ENCODE assay signal across 8 cellular contexts in the genomic region with DNA sequence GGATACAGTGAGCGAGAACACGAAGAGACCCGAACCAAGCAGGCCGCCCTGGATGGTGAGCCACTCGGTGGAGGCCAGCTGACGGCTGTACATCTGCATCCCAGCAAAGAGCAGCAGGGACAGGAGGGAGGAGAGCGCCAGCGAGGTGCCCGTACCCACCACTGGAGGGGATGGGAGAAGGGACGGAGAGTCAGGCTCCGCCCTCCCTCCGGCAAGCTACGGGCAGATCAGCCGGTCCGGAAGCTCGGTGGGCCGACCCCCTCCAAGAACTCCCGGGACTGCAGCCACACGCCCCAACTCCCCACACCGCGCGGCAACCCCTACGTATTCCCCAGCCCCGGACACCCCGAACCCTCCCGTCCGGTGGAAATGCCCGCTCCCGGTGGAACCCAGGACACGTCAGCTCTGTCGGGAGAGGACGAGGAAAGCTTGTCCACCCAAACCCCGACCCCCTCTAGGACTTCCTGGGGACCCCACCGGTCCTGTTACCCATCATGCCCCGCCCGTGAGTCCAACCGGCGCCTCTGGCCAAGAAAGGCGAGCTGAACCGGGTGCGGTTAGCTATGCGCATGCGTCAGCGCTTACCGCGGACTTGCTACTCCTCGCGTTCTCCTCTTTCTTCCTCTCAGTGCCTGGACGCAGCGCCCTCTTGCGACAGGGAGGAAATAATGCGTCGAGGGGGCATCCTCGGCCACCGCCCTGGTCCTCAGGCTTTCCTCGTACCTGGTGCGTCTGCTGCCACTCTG. TPM values are rescaled to one million over a fixed set of nuclear protein-coding genes. Genes with fewer than 3 reads are reported as not detected.
DNase-seq lines count a peak whose midpoint lies in the region; ATAC-seq lines count a peak whose summit lies in the region.

Gene KRTCAP2 (minus strand): TSS at position 573 of the 746 bp plus-strand sequence. CDS start 80 bp downstream, at position 493.

- H2BK15ac ChIP-seq in mesenchymal stem cell (ENCODE audit: low read depth, poor library complexity, severe bottlenecking), result peak within 1 kb of the TSS; percentile 82

- peak within 1 kb of the TSS; percentile 96 for H3K9ac ChIP-seq in mesenchymal stem cell (ENCODE audit: low read length)

- H3K23ac ChIP-seq in mesenchymal stem cell (ENCODE audit: low read length in 2 of 2), result no peak within 1 kb of the TSS

- no peaks in the 10 kb centered on the region for H3K27me3 ChIP-seq in effector memory CD4-positive, alpha-beta T cell (replicated peaks; ENCODE audit: control insufficient read depth, insufficient read depth, low read length, poor library complexity, severe bottlenecking)
- H3K27me3 ChIP-seq in mesenchymal stem cell (ENCODE audit: control insufficient read depth in 1 of 2, insufficient read depth in 1 of 2, low read length in 2 of 2), result no peaks in the 10 kb centered on the region

- peaks cover 33% of the 10 kb centered on the region for H3K4me1 ChIP-seq in effector memory CD4-positive, alpha-beta T cell (ENCODE audit: control insufficient read depth, insufficient read depth, low read length, poor library complexity, severe bottlenecking)
- H3K4me1 ChIP-seq in mesenchymal stem cell (ENCODE audit: control insufficient read depth, insufficient read depth, low read depth, low read length), result peaks cover 26% of the 10 kb centered on the region

- no peaks in the 10 kb centered on the region for H3K9me3 ChIP-seq in effector memory CD4-positive, alpha-beta T cell (ENCODE audit: control insufficient read depth, low read length)
- no peaks in the 10 kb centered on the region for H3K9me3 ChIP-seq in mesenchymal stem cell (ENCODE audit: control insufficient read depth, low read length)

- H2BK120ac ChIP-seq in mesenchymal stem cell (ENCODE audit: low read depth, low read length), result peak within 1 kb of the TSS; percentile 69

- peak within 1 kb of the TSS; percentile 59 for H2AK5ac ChIP-seq in mesenchymal stem cell (ENCODE audit: low read length, severe bottlenecking)

- H4K8ac ChIP-seq in mesenchymal stem cell (ENCODE audit: low read length), result peak within 1 kb of the TSS; percentile 98

- H3K27ac ChIP-seq in effector memory CD4-positive, alpha-beta T cell (ENCODE audit: insufficient read depth, low read length, poor library complexity, severe bottlenecking), result peak within 1 kb of the TSS; percentile 91
- peak within 1 kb of the TSS; percentile 95 for H3K27ac ChIP-seq in mesenchymal stem cell (ENCODE audit: low read length, poor library complexity, severe bottlenecking)

- peak within 1 kb of the TSS; percentile 57 to 90 for H3K4ac ChIP-seq in mesenchymal stem cell (ENCODE audit: low read depth in 1 of 2, low read length in 2 of 2)

- peak within 1 kb of the TSS; percentile 92 for H4K91ac ChIP-seq in mesenchymal stem cell (ENCODE audit: low read length)

- H3K36me3 ChIP-seq in effector memory CD4-positive, alpha-beta T cell (ENCODE audit: control insufficient read depth, insufficient read depth, low read length), result peaks cover 15% of the 10 kb centered on the region
- peaks cover 40 to 44% of the 10 kb centered on the region in 2 experiments for H3K36me3 ChIP-seq in mesenchymal stem cell (ENCODE audit: control insufficient read depth in 1 of 2, insufficient read depth in 2 of 2, low read depth in 1 of 2, low read length in 2 of 2)

- peak within 1 kb of the TSS; percentile 75 for H2AFZ ChIP-seq in mesenchymal stem cell (ENCODE audit: low read depth, low read length)

- peak within 1 kb of the TSS; percentile 86 to 87 for H3K18ac ChIP-seq in mesenchymal stem cell (ENCODE audit: low read depth in 1 of 2, low read length in 2 of 2)

- H2BK12ac ChIP-seq in mesenchymal stem cell (ENCODE audit: low read length in 2 of 2), result peak within 1 kb of the TSS in 1 of 2 experiments; percentile 51

- DNase-seq in COLO668 (lab: John Stamatoyannopoulos, UW; ENCODE audit: unreplicated experiment), result peak; percentile 98
- peak; percentile 97 for DNase-seq in HT-29 (ENCODE audit: low spot score)
- peak; percentile 95 for DNase-seq in NK-92 treated with Interleukin-12 subunit alpha and Interleukin-12 subunit beta, amount 100 ng/mL, for 24 hours (lab: John Stamatoyannopoulos, UW)
- peak; percentile 97 for DNase-seq in activated CD8-positive, alpha-beta memory T cell treated with anti-CD3 and anti-CD28 coated beads for 24 hours
- DNase-seq in effector memory CD4-positive, alpha-beta T cell, result peak; percentile 87 to 92 (median 91)
- peak; percentile 96 for DNase-seq in mesenchymal stem cell
- DNase-seq in stimulated activated CD8-positive, alpha-beta memory T cell treated with anti-CD3 and anti-CD28 coated beads, Interleukin-12 subunit alpha, Interleukin-12 subunit beta, amount 100 ng/mL, for 4 hours (ENCODE audit: low read depth), result peak; percentile 89

- ATAC-seq in GM19463 (IDR thresholded peaks at IDR 0.05; ENCODE audit: unreplicated experiment), result peak; percentile 73

- H2BK5ac ChIP-seq in mesenchymal stem cell (ENCODE audit: low read depth, low read length, poor library complexity, severe bottlenecking), result peak within 1 kb of the TSS; percentile 51

- H3K4me2 ChIP-seq in mesenchymal stem cell (ENCODE audit: low read length, poor library complexity, severe bottlenecking), result peak within 1 kb of the TSS; percentile 72

- H3K4me3 ChIP-seq in effector memory CD4-positive, alpha-beta T cell (ENCODE audit: insufficient read depth, low read depth, low read length, poor library complexity, severe bottlenecking), result peak within 1 kb of the TSS; percentile 84
- peak within 1 kb of the TSS; percentile 83 to 96 for H3K4me3 ChIP-seq in mesenchymal stem cell (ENCODE audit: insufficient read depth in 1 of 2, low read depth in 1 of 2, low read length in 2 of 2)

- H3K79me1 ChIP-seq in mesenchymal stem cell (replicated peaks; ENCODE audit: low read length, poor library complexity, severe bottlenecking), result peaks cover 18% of the 10 kb centered on the region

- WGBS in mesenchymal stem cell, result under 1% methylated on average over 56 of the region's 57 CpGs

- peak within 1 kb of the TSS in 1 of 2 experiments; percentile 93 for H3K14ac ChIP-seq in mesenchymal stem cell (ENCODE audit: low read length in 2 of 2)

RNA-seq across cellular contexts. Expression of gene KRTCAP2, which starts in this region (rescaled TPM):
- total RNA-seq in HT-29 (2014; rRNA removed; shearing (Covaris generic)), result 107 and 128 TPM in 2 replicates
- 350 TPM for polyA plus RNA-seq in mesenchymal stem cell (2013, experiment 1 of 2)
- polyA plus RNA-seq in mesenchymal stem cell (2013, experiment 2 of 2), result 358 TPM

Comparison
In these comparisons a context has a peak if more than half of its experiments do, and no peak if none do; other contexts are left out.
1. Peak in every context shown above with its lines: DNase-seq, ATAC-seq, H3K4me3 ChIP-seq and H3K27ac ChIP-seq.